1 cellular context compared by ENCODE assay signal in the genomic region with DNA sequence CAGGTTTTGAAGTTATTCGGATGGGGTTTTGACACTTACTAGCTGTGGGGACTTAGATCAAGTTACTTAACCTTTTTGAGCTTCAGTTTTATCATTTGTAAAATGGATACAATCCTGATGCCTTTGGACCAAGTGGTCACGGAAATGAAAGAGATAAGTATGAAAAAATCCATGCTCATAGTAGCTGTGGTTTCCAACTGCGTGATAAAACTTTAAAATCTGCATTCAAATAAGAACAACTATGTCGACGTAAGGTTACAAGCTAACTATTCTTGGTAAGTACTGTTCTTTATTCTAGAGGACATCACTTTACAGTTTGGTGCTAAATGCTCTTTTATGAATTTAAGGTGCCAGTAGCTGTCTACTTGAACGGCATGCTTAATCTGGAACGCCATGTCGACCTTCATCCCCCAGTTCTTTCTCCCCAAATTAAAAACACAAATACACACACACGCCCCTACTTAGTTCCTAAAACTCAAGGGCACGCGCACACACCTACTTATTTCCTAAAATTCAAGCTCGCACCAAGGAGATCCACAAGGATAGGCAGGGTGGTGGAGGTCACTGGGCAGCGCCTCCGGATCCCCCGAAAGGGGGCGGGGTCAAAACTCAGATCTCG.
A peak's percentile ranks its signal among the peaks of the same experiment; 100 is the strongest.
TF ChIP-seq lines count a peak whose summit lies in the region.

No MANE protein-coding gene starts in this region.

TF ChIP-seq in K562, 482 proteins besides CTCF, POLR2A, EP300 and RAD21 (continued from another document and continues in another):
- TF ChIP-seq ZNF263 (CRISPR knock-in tag; IDR thresholded peaks at IDR 0.05; ENCODE audit: borderline replicate concordance) (no peak), ZNF224 (CRISPR knock-in tag; IDR thresholded peaks at IDR 0.05) (no peak), HEY1 (CRISPR knock-in tag; IDR thresholded peaks at IDR 0.05; ENCODE audit: borderline replicate concordance) (0 out of 2 replicates have a peak, but pooled peaks have one; percentile 49), SMARCA5 (IDR thresholded peaks at IDR 0.05) (no peak), SMAD2 (IDR thresholded peaks at IDR 0.05; ENCODE audit: low read depth, low read length) (no peak), ZKSCAN1 (IDR thresholded peaks at IDR 0.05; ENCODE audit: low read depth, low read length) (no peak), ZFX (CRISPR knock-in tag; IDR thresholded peaks at IDR 0.05) (no peak), HDAC8 (tag; IDR thresholded peaks at IDR 0.05) (no peak), ESRRA (IDR thresholded peaks at IDR 0.05; ENCODE audit: borderline replicate concordance, low read depth) (peak; percentile 87), ZKSCAN8 (CRISPR knock-in tag; IDR thresholded peaks at IDR 0.05) (no peak), ZBTB8A (IDR thresholded peaks at IDR 0.05; ENCODE audit: partially characterized antibody) (peak; percentile 98), FOXJ2 (tag; IDR thresholded peaks at IDR 0.05) (0 out of 2 replicates have a peak, but pooled peaks have one; percentile 10), JUNB (CRISPR knock-in tag; conservative IDR thresholded peaks at IDR 0.05) (no peak), ESRRB (CRISPR knock-in tag; IDR thresholded peaks at IDR 0.05; ENCODE audit: borderline replicate concordance) (0 out of 2 replicates have a peak, but pooled peaks have one; percentile 7)
- TF ChIP-seq, protein P1, sequence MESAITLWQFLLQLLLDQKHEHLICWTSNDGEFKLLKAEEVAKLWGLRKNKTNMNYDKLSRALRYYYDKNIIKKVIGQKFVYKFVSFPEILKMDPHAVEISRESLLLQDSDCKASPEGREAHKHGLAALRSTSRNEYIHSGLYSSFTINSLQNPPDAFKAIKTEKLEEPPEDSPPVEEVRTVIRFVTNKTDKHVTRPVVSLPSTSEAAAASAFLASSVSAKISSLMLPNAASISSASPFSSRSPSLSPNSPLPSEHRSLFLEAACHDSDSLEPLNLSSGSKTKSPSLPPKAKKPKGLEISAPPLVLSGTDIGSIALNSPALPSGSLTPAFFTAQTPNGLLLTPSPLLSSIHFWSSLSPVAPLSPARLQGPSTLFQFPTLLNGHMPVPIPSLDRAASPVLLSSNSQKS (CRISPR knock-in tag; IDR thresholded peaks at IDR 0.05), result 0 out of 2 replicates have a peak, but pooled peaks have one; percentile 50
- TF ChIP-seq, protein P2, sequence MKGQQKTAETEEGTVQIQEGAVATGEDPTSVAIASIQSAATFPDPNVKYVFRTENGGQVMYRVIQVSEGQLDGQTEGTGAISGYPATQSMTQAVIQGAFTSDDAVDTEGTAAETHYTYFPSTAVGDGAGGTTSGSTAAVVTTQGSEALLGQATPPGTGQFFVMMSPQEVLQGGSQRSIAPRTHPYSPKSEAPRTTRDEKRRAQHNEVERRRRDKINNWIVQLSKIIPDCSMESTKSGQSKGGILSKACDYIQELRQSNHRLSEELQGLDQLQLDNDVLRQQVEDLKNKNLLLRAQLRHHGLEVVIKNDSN (CRISPR knock-in tag; IDR thresholded peaks at IDR 0.05), result no peak
- TF ChIP-seq, protein P3, sequence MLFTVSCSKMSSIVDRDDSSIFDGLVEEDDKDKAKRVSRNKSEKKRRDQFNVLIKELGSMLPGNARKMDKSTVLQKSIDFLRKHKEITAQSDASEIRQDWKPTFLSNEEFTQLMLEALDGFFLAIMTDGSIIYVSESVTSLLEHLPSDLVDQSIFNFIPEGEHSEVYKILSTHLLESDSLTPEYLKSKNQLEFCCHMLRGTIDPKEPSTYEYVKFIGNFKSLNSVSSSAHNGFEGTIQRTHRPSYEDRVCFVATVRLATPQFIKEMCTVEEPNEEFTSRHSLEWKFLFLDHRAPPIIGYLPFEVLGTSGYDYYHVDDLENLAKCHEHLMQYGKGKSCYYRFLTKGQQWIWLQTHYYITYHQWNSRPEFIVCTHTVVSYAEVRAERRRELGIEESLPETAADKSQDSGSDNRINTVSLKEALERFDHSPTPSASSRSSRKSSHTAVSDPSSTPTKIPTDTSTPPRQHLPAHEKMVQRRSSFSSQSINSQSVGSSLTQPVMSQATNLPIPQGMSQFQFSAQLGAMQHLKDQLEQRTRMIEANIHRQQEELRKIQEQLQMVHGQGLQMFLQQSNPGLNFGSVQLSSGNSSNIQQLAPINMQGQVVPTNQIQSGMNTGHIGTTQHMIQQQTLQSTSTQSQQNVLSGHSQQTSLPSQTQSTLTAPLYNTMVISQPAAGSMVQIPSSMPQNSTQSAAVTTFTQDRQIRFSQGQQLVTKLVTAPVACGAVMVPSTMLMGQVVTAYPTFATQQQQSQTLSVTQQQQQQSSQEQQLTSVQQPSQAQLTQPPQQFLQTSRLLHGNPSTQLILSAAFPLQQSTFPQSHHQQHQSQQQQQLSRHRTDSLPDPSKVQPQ (CRISPR knock-in tag; IDR thresholded peaks at IDR 0.05; ENCODE audit: borderline replicate concordance), result 0 out of 2 replicates have a peak, but pooled peaks have one; percentile 15
- TF ChIP-seq, protein P4, sequence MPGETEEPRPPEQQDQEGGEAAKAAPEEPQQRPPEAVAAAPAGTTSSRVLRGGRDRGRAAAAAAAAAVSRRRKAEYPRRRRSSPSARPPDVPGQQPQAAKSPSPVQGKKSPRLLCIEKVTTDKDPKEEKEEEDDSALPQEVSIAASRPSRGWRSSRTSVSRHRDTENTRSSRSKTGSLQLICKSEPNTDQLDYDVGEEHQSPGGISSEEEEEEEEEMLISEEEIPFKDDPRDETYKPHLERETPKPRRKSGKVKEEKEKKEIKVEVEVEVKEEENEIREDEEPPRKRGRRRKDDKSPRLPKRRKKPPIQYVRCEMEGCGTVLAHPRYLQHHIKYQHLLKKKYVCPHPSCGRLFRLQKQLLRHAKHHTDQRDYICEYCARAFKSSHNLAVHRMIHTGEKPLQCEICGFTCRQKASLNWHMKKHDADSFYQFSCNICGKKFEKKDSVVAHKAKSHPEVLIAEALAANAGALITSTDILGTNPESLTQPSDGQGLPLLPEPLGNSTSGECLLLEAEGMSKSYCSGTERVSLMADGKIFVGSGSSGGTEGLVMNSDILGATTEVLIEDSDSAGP (CRISPR knock-in tag; IDR thresholded peaks at IDR 0.05), result no peak
- TF ChIP-seq, protein P5, sequence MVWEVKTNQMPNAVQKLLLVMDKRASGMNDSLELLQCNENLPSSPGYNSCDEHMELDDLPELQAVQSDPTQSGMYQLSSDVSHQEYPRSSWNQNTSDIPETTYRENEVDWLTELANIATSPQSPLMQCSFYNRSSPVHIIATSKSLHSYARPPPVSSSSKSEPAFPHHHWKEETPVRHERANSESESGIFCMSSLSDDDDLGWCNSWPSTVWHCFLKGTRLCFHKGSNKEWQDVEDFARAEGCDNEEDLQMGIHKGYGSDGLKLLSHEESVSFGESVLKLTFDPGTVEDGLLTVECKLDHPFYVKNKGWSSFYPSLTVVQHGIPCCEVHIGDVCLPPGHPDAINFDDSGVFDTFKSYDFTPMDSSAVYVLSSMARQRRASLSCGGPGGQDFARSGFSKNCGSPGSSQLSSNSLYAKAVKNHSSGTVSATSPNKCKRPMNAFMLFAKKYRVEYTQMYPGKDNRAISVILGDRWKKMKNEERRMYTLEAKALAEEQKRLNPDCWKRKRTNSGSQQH (CRISPR knock-in tag; IDR thresholded peaks at IDR 0.05), result peak; percentile 90
- TF ChIP-seq, protein P6, sequence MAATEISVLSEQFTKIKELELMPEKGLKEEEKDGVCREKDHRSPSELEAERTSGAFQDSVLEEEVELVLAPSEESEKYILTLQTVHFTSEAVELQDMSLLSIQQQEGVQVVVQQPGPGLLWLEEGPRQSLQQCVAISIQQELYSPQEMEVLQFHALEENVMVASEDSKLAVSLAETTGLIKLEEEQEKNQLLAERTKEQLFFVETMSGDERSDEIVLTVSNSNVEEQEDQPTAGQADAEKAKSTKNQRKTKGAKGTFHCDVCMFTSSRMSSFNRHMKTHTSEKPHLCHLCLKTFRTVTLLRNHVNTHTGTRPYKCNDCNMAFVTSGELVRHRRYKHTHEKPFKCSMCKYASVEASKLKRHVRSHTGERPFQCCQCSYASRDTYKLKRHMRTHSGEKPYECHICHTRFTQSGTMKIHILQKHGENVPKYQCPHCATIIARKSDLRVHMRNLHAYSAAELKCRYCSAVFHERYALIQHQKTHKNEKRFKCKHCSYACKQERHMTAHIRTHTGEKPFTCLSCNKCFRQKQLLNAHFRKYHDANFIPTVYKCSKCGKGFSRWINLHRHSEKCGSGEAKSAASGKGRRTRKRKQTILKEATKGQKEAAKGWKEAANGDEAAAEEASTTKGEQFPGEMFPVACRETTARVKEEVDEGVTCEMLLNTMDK (IDR thresholded peaks at IDR 0.05; ENCODE audit: borderline replicate concordance, insufficient read depth, low read depth, low read length, poor library complexity, severe bottlenecking), result no peak
- TF ChIP-seq, protein P7, sequence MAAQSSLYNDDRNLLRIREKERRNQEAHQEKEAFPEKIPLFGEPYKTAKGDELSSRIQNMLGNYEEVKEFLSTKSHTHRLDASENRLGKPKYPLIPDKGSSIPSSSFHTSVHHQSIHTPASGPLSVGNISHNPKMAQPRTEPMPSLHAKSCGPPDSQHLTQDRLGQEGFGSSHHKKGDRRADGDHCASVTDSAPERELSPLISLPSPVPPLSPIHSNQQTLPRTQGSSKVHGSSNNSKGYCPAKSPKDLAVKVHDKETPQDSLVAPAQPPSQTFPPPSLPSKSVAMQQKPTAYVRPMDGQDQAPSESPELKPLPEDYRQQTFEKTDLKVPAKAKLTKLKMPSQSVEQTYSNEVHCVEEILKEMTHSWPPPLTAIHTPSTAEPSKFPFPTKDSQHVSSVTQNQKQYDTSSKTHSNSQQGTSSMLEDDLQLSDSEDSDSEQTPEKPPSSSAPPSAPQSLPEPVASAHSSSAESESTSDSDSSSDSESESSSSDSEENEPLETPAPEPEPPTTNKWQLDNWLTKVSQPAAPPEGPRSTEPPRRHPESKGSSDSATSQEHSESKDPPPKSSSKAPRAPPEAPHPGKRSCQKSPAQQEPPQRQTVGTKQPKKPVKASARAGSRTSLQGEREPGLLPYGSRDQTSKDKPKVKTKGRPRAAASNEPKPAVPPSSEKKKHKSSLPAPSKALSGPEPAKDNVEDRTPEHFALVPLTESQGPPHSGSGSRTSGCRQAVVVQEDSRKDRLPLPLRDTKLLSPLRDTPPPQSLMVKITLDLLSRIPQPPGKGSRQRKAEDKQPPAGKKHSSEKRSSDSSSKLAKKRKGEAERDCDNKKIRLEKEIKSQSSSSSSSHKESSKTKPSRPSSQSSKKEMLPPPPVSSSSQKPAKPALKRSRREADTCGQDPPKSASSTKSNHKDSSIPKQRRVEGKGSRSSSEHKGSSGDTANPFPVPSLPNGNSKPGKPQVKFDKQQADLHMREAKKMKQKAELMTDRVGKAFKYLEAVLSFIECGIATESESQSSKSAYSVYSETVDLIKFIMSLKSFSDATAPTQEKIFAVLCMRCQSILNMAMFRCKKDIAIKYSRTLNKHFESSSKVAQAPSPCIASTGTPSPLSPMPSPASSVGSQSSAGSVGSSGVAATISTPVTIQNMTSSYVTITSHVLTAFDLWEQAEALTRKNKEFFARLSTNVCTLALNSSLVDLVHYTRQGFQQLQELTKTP (IDR thresholded peaks at IDR 0.05; ENCODE audit: low read depth in 1 of 2, partially characterized antibody in 2 of 2), result no peak
- TF ChIP-seq, protein P8, sequence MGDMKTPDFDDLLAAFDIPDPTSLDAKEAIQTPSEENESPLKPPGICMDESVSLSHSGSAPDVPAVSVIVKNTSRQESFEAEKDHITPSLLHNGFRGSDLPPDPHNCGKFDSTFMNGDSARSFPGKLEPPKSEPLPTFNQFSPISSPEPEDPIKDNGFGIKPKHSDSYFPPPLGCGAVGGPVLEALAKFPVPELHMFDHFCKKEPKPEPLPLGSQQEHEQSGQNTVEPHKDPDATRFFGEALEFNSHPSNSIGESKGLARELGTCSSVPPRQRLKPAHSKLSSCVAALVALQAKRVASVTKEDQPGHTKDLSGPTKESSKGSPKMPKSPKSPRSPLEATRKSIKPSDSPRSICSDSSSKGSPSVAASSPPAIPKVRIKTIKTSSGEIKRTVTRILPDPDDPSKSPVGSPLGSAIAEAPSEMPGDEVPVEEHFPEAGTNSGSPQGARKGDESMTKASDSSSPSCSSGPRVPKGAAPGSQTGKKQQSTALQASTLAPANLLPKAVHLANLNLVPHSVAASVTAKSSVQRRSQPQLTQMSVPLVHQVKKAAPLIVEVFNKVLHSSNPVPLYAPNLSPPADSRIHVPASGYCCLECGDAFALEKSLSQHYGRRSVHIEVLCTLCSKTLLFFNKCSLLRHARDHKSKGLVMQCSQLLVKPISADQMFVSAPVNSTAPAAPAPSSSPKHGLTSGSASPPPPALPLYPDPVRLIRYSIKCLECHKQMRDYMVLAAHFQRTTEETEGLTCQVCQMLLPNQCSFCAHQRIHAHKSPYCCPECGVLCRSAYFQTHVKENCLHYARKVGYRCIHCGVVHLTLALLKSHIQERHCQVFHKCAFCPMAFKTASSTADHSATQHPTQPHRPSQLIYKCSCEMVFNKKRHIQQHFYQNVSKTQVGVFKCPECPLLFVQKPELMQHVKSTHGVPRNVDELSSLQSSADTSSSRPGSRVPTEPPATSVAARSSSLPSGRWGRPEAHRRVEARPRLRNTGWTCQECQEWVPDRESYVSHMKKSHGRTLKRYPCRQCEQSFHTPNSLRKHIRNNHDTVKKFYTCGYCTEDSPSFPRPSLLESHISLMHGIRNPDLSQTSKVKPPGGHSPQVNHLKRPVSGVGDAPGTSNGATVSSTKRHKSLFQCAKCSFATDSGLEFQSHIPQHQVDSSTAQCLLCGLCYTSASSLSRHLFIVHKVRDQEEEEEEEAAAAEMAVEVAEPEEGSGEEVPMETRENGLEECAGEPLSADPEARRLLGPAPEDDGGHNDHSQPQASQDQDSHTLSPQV (IDR thresholded peaks at IDR 0.05), result 0 out of 2 replicates have a peak, but pooled peaks have one; percentile 15
- TF ChIP-seq, protein P9, sequence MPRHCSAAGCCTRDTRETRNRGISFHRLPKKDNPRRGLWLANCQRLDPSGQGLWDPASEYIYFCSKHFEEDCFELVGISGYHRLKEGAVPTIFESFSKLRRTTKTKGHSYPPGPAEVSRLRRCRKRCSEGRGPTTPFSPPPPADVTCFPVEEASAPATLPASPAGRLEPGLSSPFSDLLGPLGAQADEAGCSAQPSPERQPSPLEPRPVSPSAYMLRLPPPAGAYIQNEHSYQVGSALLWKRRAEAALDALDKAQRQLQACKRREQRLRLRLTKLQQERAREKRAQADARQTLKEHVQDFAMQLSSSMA (CRISPR knock-in tag; IDR thresholded peaks at IDR 0.05), result no peak
- TF ChIP-seq, protein P10, sequence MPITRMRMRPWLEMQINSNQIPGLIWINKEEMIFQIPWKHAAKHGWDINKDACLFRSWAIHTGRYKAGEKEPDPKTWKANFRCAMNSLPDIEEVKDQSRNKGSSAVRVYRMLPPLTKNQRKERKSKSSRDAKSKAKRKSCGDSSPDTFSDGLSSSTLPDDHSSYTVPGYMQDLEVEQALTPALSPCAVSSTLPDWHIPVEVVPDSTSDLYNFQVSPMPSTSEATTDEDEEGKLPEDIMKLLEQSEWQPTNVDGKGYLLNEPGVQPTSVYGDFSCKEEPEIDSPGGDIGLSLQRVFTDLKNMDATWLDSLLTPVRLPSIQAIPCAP (CRISPR knock-in tag; IDR thresholded peaks at IDR 0.05; ENCODE audit: borderline replicate concordance), result no peak
